In the genomic region with DNA sequence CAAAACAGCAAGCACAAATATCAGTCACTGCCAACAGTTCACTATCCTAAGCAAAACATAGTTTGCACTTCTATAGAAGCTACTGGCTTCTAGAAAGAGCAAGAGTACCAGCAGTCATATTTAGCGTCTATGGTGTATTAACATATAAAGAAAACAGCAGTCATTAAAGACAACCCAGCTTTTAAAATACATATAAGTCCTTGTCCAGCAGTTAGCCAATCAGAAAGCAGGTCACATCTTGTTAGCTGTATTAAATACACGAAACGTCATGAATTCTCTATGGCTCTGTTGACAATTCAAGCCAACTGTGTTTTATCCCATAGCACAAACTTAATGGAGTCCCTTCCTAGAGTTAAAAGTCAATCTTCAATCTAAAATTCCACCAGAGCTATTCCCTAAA, we compare ENCODE assay signal across 11 cellular contexts. TPM values are rescaled to one million over a fixed set of nuclear protein-coding genes. Genes with fewer than 3 reads are reported as not detected.
DNase-seq lines count a peak whose midpoint lies in the region; FAIRE-seq and TF ChIP-seq lines count a peak whose summit lies in the region.
"Had no signal": no experiment of that assay in that cellular context is flagged by ENCODE, and none has a peak within 500 bp of the region (broad histone marks: within the 10 kb centered on the region; RNA-seq: fewer than 3 reads in every experiment).

No MANE protein-coding gene starts in this region.

- no peaks in the 10 kb centered on the region for H3K36me3 ChIP-seq in astrocyte (ENCODE audit: insufficient read depth, low read length)
- H3K36me3 ChIP-seq in iPS DF 6.9 (ENCODE audit: control insufficient read depth, insufficient read depth, low read length), result no peaks in the 10 kb centered on the region

- H2AFZ ChIP-seq in astrocyte (ENCODE audit: low read depth, low read length), result no peak overlapping the region

- H4K20me1 ChIP-seq in astrocyte (ENCODE audit: insufficient read depth, low read length), result no peaks in the 10 kb centered on the region

- H3K4me1 ChIP-seq in astrocyte (ENCODE audit: insufficient read depth, low read length) (peaks cover 21% of the 10 kb centered on the region), iPS DF 6.9 (ENCODE audit: control insufficient read depth, insufficient read depth, low read length) (peaks cover 2% of the 10 kb centered on the region; the same call in 1 of the 2 replicates)

- H3K27ac Mint-ChIP-seq in astrocyte (ENCODE audit: unreplicated experiment), result peak overlapping the region; percentile 35
- H3K27ac Mint-ChIP-seq: activated CD4-positive, alpha-beta T cell treated with anti-CD3 and anti-CD28 coated beads, Interleukin-2, amount 10 ng/mL, durations not matched to agents 7 days and 5 days had no signal

- H3K4me3 Mint-ChIP-seq in astrocyte (ENCODE audit: unreplicated experiment), result peak overlapping the region; percentile 91
- H3K4me3 Mint-ChIP-seq: activated CD4-positive, alpha-beta T cell treated with anti-CD3 and anti-CD28 coated beads, Interleukin-2, amount 10 ng/mL, durations not matched to agents 7 days and 5 days had no signal

- no peak overlapping the region for H3K27ac ChIP-seq in astrocyte (ENCODE audit: low read depth, low read length)
- H3K27ac ChIP-seq in iPS DF 6.9 (ENCODE audit: low read length), result no peak overlapping the region

- H3K9me3 ChIP-seq in astrocyte (ENCODE audit: insufficient read depth, low read depth, low read length) (no peaks in the 10 kb centered on the region), iPS DF 6.9 (ENCODE audit: control insufficient read depth, insufficient read depth, low read length) (no peaks in the 10 kb centered on the region)

- H3K4me2 ChIP-seq in astrocyte (ENCODE audit: low read length), result peak overlapping the region; percentile 94

- no peak for TF ChIP-seq CTCF in astrocyte (IDR thresholded peaks at IDR 0.05; ENCODE audit: insufficient read depth, low read depth, low read length)
- no peak for TF ChIP-seq CTCF in retinal pigment epithelial cell (conservative IDR thresholded peaks at IDR 0.05; ENCODE audit: low read depth, low read length)

- peaks cover 27% of the 10 kb centered on the region for H3K79me2 ChIP-seq in astrocyte (ENCODE audit: insufficient read depth, low read length)

- H3K27me3 Mint-ChIP-seq in astrocyte (ENCODE audit: low read depth, unreplicated experiment), result no peaks in the 10 kb centered on the region

- peak overlapping the region; percentile 71 for H3K9ac ChIP-seq in astrocyte (ENCODE audit: low read length)

- DNase-seq in ELR (ENCODE audit: low read depth) (peak; percentile 66), astrocyte (ENCODE audit: low read depth) (peak; percentile 77), iPS DF 6.9 (ENCODE audit: low read depth, low spot score) (no peak), retinal pigment epithelial cell (ENCODE audit: low read depth) (no peak), GM19240 (ENCODE audit: insufficient read length, low spot score) (no peak), SW 1271 (lab: John Stamatoyannopoulos, UW) (no peak)
- DNase-seq in activated CD4-positive, alpha-beta T cell treated with anti-CD3 and anti-CD28 coated beads for 48 hours, result no peak
- DNase-seq in stimulated activated CD4-positive, alpha-beta T cell treated with anti-CD3 and anti-CD28 coated beads, Interleukin-2, amount 100 ng/mL, for 48 hours, result no peak
- DNase-seq: activated CD4-positive, alpha-beta T cell treated with anti-CD3 and anti-CD28 coated beads, Interleukin-2, amount 10 ng/mL, durations not matched to agents 7 days and 5 days had no signal

- H3K4me1 Mint-ChIP-seq in astrocyte (ENCODE audit: low read depth, unreplicated experiment), result peaks cover 38% of the 10 kb centered on the region

- H3K27me3 ChIP-seq in astrocyte (ENCODE audit: insufficient read depth, low read length) (no peaks in the 10 kb centered on the region), iPS DF 6.9 (ENCODE audit: control insufficient read depth, insufficient read depth, low read length) (no peaks in the 10 kb centered on the region)

- H3K4me3 ChIP-seq in astrocyte (ENCODE audit: insufficient read depth, low read depth, low read length) (peak overlapping the region; percentile 59), iPS DF 6.9 (ENCODE audit: low read length) (peak overlapping the region; percentile 17; the same call in 1 of the 2 replicates), retinal pigment epithelial cell (ENCODE audit: low read length) (peak overlapping the region; percentile 29)

- no peaks in the 10 kb centered on the region for H3K9me3 Mint-ChIP-seq in astrocyte (ENCODE audit: unreplicated experiment)
- H3K9me3 Mint-ChIP-seq: activated CD4-positive, alpha-beta T cell treated with anti-CD3 and anti-CD28 coated beads, Interleukin-2, amount 10 ng/mL, durations not matched to agents 7 days and 5 days had no signal

- WGBS in iPS DF 6.9 (ENCODE audit: insufficient coverage, insufficient read length), result no CpG with 5 or more reads among the region's 3 CpGs

- FAIRE-seq in astrocyte (lab: Jason Lieb, UNC), result peak; percentile 34
- FAIRE-seq: bronchial epithelial cell had no signal

- no peaks in the 10 kb centered on the region for H3K36me3 Mint-ChIP-seq in astrocyte (ENCODE audit: low read depth, unreplicated experiment)

RNA-seq across cellular contexts. Expression of a gene that starts 1.6 kb away (rescaled TPM):
- 4.9 and 9.4 TPM in 2 replicates for total RNA-seq in astrocyte
- total RNA-seq: activated CD4-positive, alpha-beta T cell treated with anti-CD3 and anti-CD28 coated beads, Interleukin-2, amount 10 ng/mL, durations not matched to agents 7 days and 5 days; bronchial epithelial cell; OCI-LY7 had no signal

Comparison
In these comparisons a context has a peak if more than half of its experiments do, and no peak if none do; other contexts are left out.
1. DNase-seq: peak in ELR (single experiment) and astrocyte (single experiment); none in iPS DF 6.9 (single experiment), retinal pigment epithelial cell (single experiment), activated CD4-positive, alpha-beta T cell treated with anti-CD3 and anti-CD28 coated beads for 48 hours (single experiment), GM19240 (single experiment), stimulated activated CD4-positive, alpha-beta T cell treated with anti-CD3 and anti-CD28 coated beads, Interleukin-2, amount 100 ng/mL, for 48 hours (0 of 2) and SW 1271 (0 of 2).
2. Peak in every context shown above with its lines, with median percentiles within 50 percentile points of each other: H3K4me3 ChIP-seq.